Comparison of ENCODE assay signal across 9 cellular contexts in genomic region chr9:70601000-70601929, GRCh38.
DNase-seq lines count a peak whose midpoint lies in the region; ATAC-seq, FAIRE-seq and TF ChIP-seq lines count a peak whose summit lies in the region.
"Had no signal": no experiment of that assay in that cellular context is flagged by ENCODE, and none has a peak within 500 bp of the region (broad histone marks: within the 10 kb centered on the region; RNA-seq: fewer than 3 reads in every experiment).

No MANE protein-coding gene starts in this region.

- no peak overlapping the region for H2BK15ac ChIP-seq in mesenchymal stem cell (ENCODE audit: low read depth, poor library complexity, severe bottlenecking)

- no peak overlapping the region for H3K23ac ChIP-seq in mesenchymal stem cell (ENCODE audit: low read length in 2 of 2)

- H2BK120ac ChIP-seq in mesenchymal stem cell (ENCODE audit: low read depth, low read length) = peak overlapping the region; percentile 21

- no peak overlapping the region for H2AFZ ChIP-seq in mesenchymal stem cell (ENCODE audit: low read depth, low read length)

- intact Hi-C loops in dorsolateral prefrontal cortex (cut with DNase I) = loop anchor here (2.0 to 10.0 kb wide), 6 partner anchors 119 to 346 kb away; partner anchors contain the start of gene SMC5 (in 1 of the 2)

- H3K27me3 ChIP-seq in dorsolateral prefrontal cortex = no peaks in the 10 kb centered on the region
- peaks cover 0 to 16% of the 10 kb centered on the region in 2 experiments for H3K27me3 ChIP-seq in mesenchymal stem cell (ENCODE audit: control insufficient read depth in 1 of 2, insufficient read depth in 1 of 2, low read length in 2 of 2)

- no peak for ATAC-seq in HG03354 (IDR thresholded peaks at IDR 0.05; ENCODE audit: poor library complexity, severe bottlenecking, unreplicated experiment)

- FAIRE-seq in GM19239 (lab: Jason Lieb, UNC) = no peak

- no peak overlapping the region for H3K4me2 ChIP-seq in mesenchymal stem cell (ENCODE audit: low read length, poor library complexity, severe bottlenecking)

- 39% methylated on average over 30 of the region's 30 CpGs for WGBS in mesenchymal stem cell

- peak overlapping the region in 44 of 59 donors; percentile 2 to 56 (median 28) for H3K4me3 ChIP-seq in dorsolateral prefrontal cortex
- H3K4me3 ChIP-seq in mesenchymal stem cell (ENCODE audit: insufficient read depth in 1 of 2, low read depth in 1 of 2, low read length in 2 of 2) = peak overlapping the region in 1 of 2 experiments; percentile 59

- H3K79me1 ChIP-seq in mesenchymal stem cell (replicated peaks; ENCODE audit: low read length, poor library complexity, severe bottlenecking) = no peaks in the 10 kb centered on the region

- DNase-seq in DMS79 (lab: John Stamatoyannopoulos, UW) = peak; percentile 39
- DNase-seq in NCI-H524 (lab: John Stamatoyannopoulos, UW) = peak; percentile 84 to 90
- DNase-seq in dorsolateral prefrontal cortex = peak; percentile 79 to 96 (median 89)
- DNase-seq in mesenchymal stem cell = peak; percentile 100
- DNase-seq in ureter (ENCODE audit: low spot score) = peak; percentile 94
- DNase-seq in KG1 (lab: John Stamatoyannopoulos, UW) = no peak
- no peak for DNase-seq in GM19239 (ENCODE audit: insufficient read length, low spot score)
- DNase-seq: activated naive CD8-positive, alpha-beta T cell treated with anti-CD3 and anti-CD28 coated beads, Interleukin-2, amount 10 ng/mL, durations not matched to agents 7 days and 5 days had no signal

- no peaks in the 10 kb centered on the region for H3K36me3 ChIP-seq in mesenchymal stem cell (ENCODE audit: control insufficient read depth in 1 of 2, insufficient read depth in 2 of 2, low read depth in 1 of 2, low read length in 2 of 2)

- peak overlapping the region in 1 of 2 experiments; percentile 41 for H3K14ac ChIP-seq in mesenchymal stem cell (ENCODE audit: low read length in 2 of 2)

- peak overlapping the region; percentile 41 to 86 for H3K18ac ChIP-seq in mesenchymal stem cell (ENCODE audit: low read depth in 1 of 2, low read length in 2 of 2)

- TF ChIP-seq CTCF in dorsolateral prefrontal cortex (IDR thresholded peaks at IDR 0.05 in 54 of 56, conservative IDR thresholded peaks at IDR 0.05 in 2 of 56; ENCODE audit: low read depth in 1 of 56, partially characterized antibody in 56 of 56) = peak in 11 of 56 donors; percentile 4 to 23 (median 11)

- H3K4me1 ChIP-seq in mesenchymal stem cell (ENCODE audit: control insufficient read depth, insufficient read depth, low read depth, low read length) = peaks cover 6% of the 10 kb centered on the region

- no peak overlapping the region for H2BK5ac ChIP-seq in mesenchymal stem cell (ENCODE audit: low read depth, low read length, poor library complexity, severe bottlenecking)

- H3K27ac ChIP-seq in dorsolateral prefrontal cortex (peak overlapping the region; percentile 44 to 93 (median 85)), mesenchymal stem cell (ENCODE audit: low read length, poor library complexity, severe bottlenecking) (no peak overlapping the region)

- no peak overlapping the region for H2AK5ac ChIP-seq in mesenchymal stem cell (ENCODE audit: low read length, severe bottlenecking)

- peak overlapping the region; percentile 21 to 87 for H3K4ac ChIP-seq in mesenchymal stem cell (ENCODE audit: low read depth in 1 of 2, low read length in 2 of 2)

- peak overlapping the region; percentile 61 for H4K8ac ChIP-seq in mesenchymal stem cell (ENCODE audit: low read length)

- H3K9me3 ChIP-seq in mesenchymal stem cell (ENCODE audit: control insufficient read depth, low read length) = no peaks in the 10 kb centered on the region

- peak overlapping the region; percentile 90 for H3K9ac ChIP-seq in mesenchymal stem cell (ENCODE audit: low read length)

- H2BK12ac ChIP-seq in mesenchymal stem cell (ENCODE audit: low read length in 2 of 2) = peak overlapping the region; percentile 65 to 75

- H4K91ac ChIP-seq in mesenchymal stem cell (ENCODE audit: low read length) = peak overlapping the region; percentile 48

Comparison
In these comparisons a context has a peak if more than half of its experiments do, and no peak if none do; other contexts are left out.
1. DNase-seq: peak in DMS79 (single experiment), NCI-H524 (2 of 2), dorsolateral prefrontal cortex (10 of 10), mesenchymal stem cell (single experiment) and ureter (single experiment); none in KG1 (single experiment) and GM19239 (single experiment).